Comparison of ENCODE assay signal across 1 cellular context in the genomic region with DNA sequence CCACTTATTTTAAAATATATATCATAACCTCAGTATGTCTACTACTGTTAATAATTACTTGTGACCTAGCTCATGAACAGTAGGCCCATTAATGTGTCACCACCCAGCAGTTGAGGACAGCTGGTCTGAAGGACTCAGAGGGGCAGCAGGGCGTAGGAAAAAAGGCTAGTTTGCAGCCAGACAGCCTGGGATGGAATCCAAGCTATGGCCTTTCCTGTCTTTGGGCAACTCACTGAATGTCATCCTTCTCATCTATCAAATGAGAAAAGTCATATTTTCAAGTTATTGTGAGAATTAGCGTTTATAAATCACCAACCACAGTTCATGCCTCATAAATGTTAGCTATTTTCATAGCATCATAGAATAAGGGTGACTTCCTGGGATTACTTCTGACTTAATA.
TF ChIP-seq lines count a peak whose summit lies in the region.

No MANE protein-coding gene starts in this region.

TF ChIP-seq in HepG2, 621 proteins besides CTCF, POLR2A, EP300 and RAD21:
- TF ChIP-seq ZNF180 (CRISPR knock-in tag; IDR thresholded peaks at IDR 0.05; ENCODE audit: borderline replicate concordance, low read depth): no peak
- no peak for TF ChIP-seq MYC (CRISPR knock-in tag; IDR thresholded peaks at IDR 0.05; ENCODE audit: borderline replicate concordance)
- no peak for TF ChIP-seq NCOA2 (CRISPR knock-in tag; IDR thresholded peaks at IDR 0.05)
- TF ChIP-seq SNRNP70 (IDR thresholded peaks at IDR 0.05; ENCODE audit: low read depth, low read length): no peak
- TF ChIP-seq SP5 (CRISPR knock-in tag; IDR thresholded peaks at IDR 0.05; ENCODE audit: borderline replicate concordance, low read depth): no peak
- TF ChIP-seq, protein P1, sequence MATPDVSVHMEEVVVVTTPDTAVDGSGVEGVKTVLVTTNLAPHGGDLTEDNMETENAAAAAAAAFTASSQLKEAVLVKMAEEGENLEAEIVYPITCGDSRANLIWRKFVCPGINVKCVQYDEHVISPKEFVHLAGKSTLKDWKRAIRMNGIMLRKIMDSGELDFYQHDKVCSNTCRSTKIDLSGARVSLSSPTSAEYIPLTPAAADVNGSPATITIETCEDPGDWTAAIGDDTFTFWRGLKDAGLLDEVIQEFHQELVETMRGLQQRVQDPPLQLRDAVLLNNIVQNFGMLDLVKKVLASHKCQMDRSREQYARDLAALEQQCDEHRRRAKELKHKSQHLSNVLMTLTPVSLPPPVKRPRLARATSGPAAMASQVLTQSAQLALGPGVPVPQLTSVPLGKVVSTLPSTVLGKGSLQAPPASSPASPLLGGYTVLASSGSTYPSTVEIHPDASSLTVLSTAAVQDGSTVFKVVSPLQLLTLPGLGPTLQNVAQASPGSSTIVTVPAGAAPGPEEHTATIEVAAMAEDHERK (CRISPR knock-in tag; IDR thresholded peaks at IDR 0.05; ENCODE audit: low read depth): no peak
- TF ChIP-seq, protein P2, sequence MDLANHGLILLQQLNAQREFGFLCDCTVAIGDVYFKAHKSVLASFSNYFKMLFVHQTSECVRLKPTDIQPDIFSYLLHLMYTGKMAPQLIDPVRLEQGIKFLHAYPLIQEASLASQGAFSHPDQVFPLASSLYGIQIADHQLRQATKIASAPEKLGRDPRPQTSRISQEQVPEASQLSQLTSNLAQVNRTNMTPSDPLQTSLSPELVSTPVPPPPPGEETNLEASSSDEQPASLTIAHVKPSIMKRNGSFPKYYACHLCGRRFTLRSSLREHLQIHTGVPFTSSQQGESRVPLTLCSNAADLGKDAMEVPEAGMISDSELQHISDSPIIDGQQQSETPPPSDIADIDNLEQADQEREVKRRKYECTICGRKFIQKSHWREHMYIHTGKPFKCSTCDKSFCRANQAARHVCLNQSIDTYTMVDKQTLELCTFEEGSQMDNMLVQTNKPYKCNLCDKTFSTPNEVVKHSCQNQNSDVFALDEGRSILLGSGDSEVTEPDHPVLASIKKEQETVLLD (CRISPR knock-in tag; IDR thresholded peaks at IDR 0.05; ENCODE audit: low read depth): no peak
- no peak for TF ChIP-seq CEBPB (IDR thresholded peaks at IDR 0.05; ENCODE audit: borderline replicate concordance, low read depth, low read length)
- TF ChIP-seq, protein P3, sequence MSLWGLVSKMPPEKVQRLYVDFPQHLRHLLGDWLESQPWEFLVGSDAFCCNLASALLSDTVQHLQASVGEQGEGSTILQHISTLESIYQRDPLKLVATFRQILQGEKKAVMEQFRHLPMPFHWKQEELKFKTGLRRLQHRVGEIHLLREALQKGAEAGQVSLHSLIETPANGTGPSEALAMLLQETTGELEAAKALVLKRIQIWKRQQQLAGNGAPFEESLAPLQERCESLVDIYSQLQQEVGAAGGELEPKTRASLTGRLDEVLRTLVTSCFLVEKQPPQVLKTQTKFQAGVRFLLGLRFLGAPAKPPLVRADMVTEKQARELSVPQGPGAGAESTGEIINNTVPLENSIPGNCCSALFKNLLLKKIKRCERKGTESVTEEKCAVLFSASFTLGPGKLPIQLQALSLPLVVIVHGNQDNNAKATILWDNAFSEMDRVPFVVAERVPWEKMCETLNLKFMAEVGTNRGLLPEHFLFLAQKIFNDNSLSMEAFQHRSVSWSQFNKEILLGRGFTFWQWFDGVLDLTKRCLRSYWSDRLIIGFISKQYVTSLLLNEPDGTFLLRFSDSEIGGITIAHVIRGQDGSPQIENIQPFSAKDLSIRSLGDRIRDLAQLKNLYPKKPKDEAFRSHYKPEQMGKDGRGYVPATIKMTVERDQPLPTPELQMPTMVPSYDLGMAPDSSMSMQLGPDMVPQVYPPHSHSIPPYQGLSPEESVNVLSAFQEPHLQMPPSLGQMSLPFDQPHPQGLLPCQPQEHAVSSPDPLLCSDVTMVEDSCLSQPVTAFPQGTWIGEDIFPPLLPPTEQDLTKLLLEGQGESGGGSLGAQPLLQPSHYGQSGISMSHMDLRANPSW (CRISPR knock-in tag; IDR thresholded peaks at IDR 0.05; ENCODE audit: borderline replicate concordance): no peak
- TF ChIP-seq, protein P4, sequence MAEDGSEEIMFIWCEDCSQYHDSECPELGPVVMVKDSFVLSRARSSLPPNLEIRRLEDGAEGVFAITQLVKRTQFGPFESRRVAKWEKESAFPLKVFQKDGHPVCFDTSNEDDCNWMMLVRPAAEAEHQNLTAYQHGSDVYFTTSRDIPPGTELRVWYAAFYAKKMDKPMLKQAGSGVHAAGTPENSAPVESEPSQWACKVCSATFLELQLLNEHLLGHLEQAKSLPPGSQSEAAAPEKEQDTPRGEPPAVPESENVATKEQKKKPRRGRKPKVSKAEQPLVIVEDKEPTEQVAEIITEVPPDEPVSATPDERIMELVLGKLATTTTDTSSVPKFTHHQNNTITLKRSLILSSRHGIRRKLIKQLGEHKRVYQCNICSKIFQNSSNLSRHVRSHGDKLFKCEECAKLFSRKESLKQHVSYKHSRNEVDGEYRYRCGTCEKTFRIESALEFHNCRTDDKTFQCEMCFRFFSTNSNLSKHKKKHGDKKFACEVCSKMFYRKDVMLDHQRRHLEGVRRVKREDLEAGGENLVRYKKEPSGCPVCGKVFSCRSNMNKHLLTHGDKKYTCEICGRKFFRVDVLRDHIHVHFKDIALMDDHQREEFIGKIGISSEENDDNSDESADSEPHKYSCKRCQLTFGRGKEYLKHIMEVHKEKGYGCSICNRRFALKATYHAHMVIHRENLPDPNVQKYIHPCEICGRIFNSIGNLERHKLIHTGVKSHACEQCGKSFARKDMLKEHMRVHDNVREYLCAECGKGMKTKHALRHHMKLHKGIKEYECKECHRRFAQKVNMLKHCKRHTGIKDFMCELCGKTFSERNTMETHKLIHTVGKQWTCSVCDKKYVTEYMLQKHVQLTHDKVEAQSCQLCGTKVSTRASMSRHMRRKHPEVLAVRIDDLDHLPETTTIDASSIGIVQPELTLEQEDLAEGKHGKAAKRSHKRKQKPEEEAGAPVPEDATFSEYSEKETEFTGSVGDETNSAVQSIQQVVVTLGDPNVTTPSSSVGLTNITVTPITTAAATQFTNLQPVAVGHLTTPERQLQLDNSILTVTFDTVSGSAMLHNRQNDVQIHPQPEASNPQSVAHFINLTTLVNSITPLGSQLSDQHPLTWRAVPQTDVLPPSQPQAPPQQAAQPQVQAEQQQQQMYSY (CRISPR knock-in tag; IDR thresholded peaks at IDR 0.05): no peak
- TF ChIP-seq ZNF225 (CRISPR knock-in tag; IDR thresholded peaks at IDR 0.05): no peak
- TF ChIP-seq, protein P5, sequence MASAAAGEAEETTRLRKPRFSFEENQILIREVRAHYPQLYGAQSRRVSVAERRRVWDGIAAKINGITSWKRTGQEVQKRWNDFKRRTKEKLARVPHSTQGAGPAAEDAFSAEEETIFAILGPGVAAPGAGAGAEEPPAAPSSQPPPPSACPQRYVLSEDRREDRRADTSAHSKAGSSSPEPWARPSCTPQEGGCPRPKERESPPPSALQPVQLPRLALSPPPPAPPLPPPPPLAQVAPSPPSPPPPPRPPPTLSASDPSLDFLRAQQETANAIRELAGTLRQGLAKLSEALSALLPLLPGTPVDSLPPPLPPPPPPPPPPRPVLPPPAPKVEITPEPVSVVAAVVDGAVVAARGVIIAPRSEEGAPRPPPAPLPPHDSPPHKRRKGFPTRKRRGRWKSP (CRISPR knock-in tag; IDR thresholded peaks at IDR 0.05): no peak
- TF ChIP-seq ARHGAP35 (CRISPR knock-in tag; IDR thresholded peaks at IDR 0.05; ENCODE audit: borderline replicate concordance): no peak
